ENCODE assay signal across 17 cellular contexts in the genomic region with DNA sequence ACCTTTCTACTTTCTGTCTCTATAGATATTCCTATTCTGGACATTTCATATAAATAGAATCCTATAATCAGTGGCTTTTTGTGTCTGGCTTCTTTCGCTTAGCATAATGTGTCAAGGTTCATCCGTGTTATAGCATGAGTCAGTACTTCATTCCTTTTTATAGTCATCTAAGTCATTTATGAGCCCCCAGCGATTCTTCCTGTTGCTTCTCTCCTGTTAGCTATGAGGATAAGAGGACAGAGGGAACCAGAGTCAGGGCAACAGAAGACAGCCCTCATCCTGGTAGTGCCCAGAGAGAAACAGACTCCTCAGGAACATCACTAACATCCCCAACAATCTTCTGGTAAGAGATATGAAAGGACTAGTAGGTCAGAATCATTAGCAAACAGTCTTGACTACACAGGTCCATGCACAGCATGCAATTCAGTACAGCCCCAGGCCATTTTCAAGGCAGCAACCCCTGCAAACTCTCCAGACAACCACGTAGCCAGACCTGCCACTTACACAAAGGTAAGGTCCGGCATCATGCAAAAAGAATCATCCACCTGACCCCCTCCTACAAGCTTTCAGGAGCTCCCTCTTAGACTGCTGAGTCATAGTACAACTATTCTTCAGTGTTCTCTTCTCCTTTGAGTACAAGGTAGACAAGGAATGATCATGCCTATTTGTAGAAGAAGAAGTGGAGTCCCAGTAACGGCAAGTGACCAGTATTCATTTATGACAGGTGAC.
DNase-seq lines count a peak whose midpoint lies in the region; ATAC-seq and TF ChIP-seq lines count a peak whose summit lies in the region.
"Had no signal": no experiment of that assay in that cellular context is flagged by ENCODE, and none has a peak within 500 bp of the region (broad histone marks: within the 10 kb centered on the region; RNA-seq: fewer than 3 reads in every experiment).

No MANE protein-coding gene starts in this region.

- H3K27ac ChIP-seq in GM23248 (no peak overlapping the region), RWPE2 (ENCODE audit: poor library complexity, severe bottlenecking) (peak overlapping the region; percentile 34), sigmoid colon (peak overlapping the region in 3 of 4 donors; percentile 5 to 76 (median 70))

- H3K27me3 ChIP-seq in GM23248 (replicated peaks; ENCODE audit: insufficient read depth) (no peaks in the 10 kb centered on the region), RWPE2 (ENCODE audit: insufficient read depth, poor library complexity, severe bottlenecking) (no peaks in the 10 kb centered on the region), sigmoid colon (no peaks in the 10 kb centered on the region)
- H3K27me3 ChIP-seq: gastroesophageal sphincter had no signal

- peaks cover 36% of the 10 kb centered on the region for H3F3A ChIP-seq in GM23248 (ENCODE audit: insufficient read depth)

- H2AFZ ChIP-seq in GM23248, result no peak overlapping the region

- POLR2A ChIA-PET in HEK293T (lab: Yijun Ruan, JAX), result no interaction called here

- H3K36me3 ChIP-seq in GM23248 (ENCODE audit: low read depth) (peaks cover 21% of the 10 kb centered on the region; the same call in 1 of the 2 replicates), RWPE2 (ENCODE audit: low read depth) (no peaks in the 10 kb centered on the region), sigmoid colon (no peaks in the 10 kb centered on the region)
- H3K36me3 ChIP-seq: gastroesophageal sphincter had no signal

- CTCF ChIA-PET in HEK293T (lab: Yijun Ruan, JAX), result no interaction called here

- no peaks in the 10 kb centered on the region for H3K9me3 ChIP-seq in GM23248 (ENCODE audit: low read depth)
- no peaks in the 10 kb centered on the region for H3K9me3 ChIP-seq in RWPE2 (ENCODE audit: severe bottlenecking)
- H3K9me3 ChIP-seq in sigmoid colon, result no peaks in the 10 kb centered on the region
- H3K9me3 ChIP-seq: gastroesophageal sphincter had no signal

- peak; percentile 32 for DNase-seq in GM23248
- DNase-seq in RWPE2 (ENCODE audit: low spot score), result no peak
- DNase-seq in islet precursor cell, result peak; percentile 98
- no peak for DNase-seq in sigmoid colon
- no peak for DNase-seq in stimulated activated CD4-positive, alpha-beta T cell treated with anti-CD3 and anti-CD28 coated beads, Interleukin-4, amount 100 ng/mL, for 4 hours
- no peak for DNase-seq in HEK293T (ENCODE audit: extremely low spot score)
- DNase-seq in NCI-H2107 treated with DMSO at 0.1 percent for 48 hours (lab: John Stamatoyannopoulos, UW; ENCODE audit: unreplicated experiment), result no peak
- DNase-seq: activated effector memory CD4-positive, alpha-beta T cell treated with anti-CD3 and anti-CD28 coated beads, Interleukin-2, amount 50 U/mL, for 16 hours; cerebellar nuclear complex; HCEC 1CT; NCI-H1417 treated with DMSO at 0.1 percent for 48 hours; right cardiac atrium; stimulated activated CD4-positive, alpha-beta T cell treated with anti-CD3 and anti-CD28 coated beads, Interleukin-4, amount 100 ng/mL, for 1 hour; stimulated activated CD8-positive, alpha-beta memory T cell treated with anti-CD3 and anti-CD28 coated beads, Interleukin-4, amount 100 ng/mL, for 48 hours had no signal

- TF ChIP-seq CTCF in RWPE2 (IDR thresholded peaks at IDR 0.05; ENCODE audit: poor library complexity, severe bottlenecking) (no peak), sigmoid colon (IDR thresholded peaks at IDR 0.05) (no peak)

- H4K20me1 ChIP-seq in GM23248 (ENCODE audit: insufficient read depth), result no peaks in the 10 kb centered on the region

- H3K4me1 ChIP-seq in GM23248 (ENCODE audit: insufficient read depth), result peaks cover 48% of the 10 kb centered on the region
- peaks cover 20% of the 10 kb centered on the region for H3K4me1 ChIP-seq in RWPE2 (ENCODE audit: insufficient read depth, poor library complexity, severe bottlenecking)
- peaks cover 0 to 29% (median 26%) of the 10 kb centered on the region in 4 donors for H3K4me1 ChIP-seq in sigmoid colon

- no peak for TF ChIP-seq POLR2A in sigmoid colon (IDR thresholded peaks at IDR 0.05)

- peak; percentile 89 for ATAC-seq in RWPE2 (ENCODE audit: low read depth)
- no peak for ATAC-seq in HG03196 (IDR thresholded peaks at IDR 0.05; ENCODE audit: unreplicated experiment)
- ATAC-seq: gastroesophageal sphincter, right cardiac atrium, Right ventricle myocardium inferior had no signal

- TF ChIP-seq EP300 in sigmoid colon (IDR thresholded peaks at IDR 0.05), result no peak

- in situ Hi-C loops in GM23248 (cut with MboI), result no loop called here

- peaks cover 30% of the 10 kb centered on the region for H3K79me2 ChIP-seq in GM23248 (ENCODE audit: insufficient read depth)

- H3K4me2 ChIP-seq in GM23248 (ENCODE audit: unreplicated experiment), result no peak overlapping the region

- H3K4me3 ChIP-seq in GM23248 (no peak overlapping the region), RWPE2 (ENCODE audit: severe bottlenecking) (no peak overlapping the region), sigmoid colon (no peak overlapping the region)
- H3K4me3 ChIP-seq: gastroesophageal sphincter had no signal

- H3K9me2 ChIP-seq in GM23248 (ENCODE audit: insufficient read depth), result no peaks in the 10 kb centered on the region

- intact Hi-C loops in sigmoid colon (cut with DNase I), result no loop called here

- no peak overlapping the region for H3K9ac ChIP-seq in GM23248

- 85 to 90% methylated on average over 6 of the region's 6 CpGs for WGBS in GM23248 (ENCODE audit: low coverage in 1 of 2, low lambda C conversion rate in 2 of 2, missing lambda C conversion rate in 2 of 2), 2 experiments
- WGBS in sigmoid colon, 2 donors, result 54 to 73% methylated on average over 6 of the region's 6 CpGs

TF ChIP-seq in HEK293T, 16 proteins besides CTCF, POLR2A, EP300 and RAD21:
- TF ChIP-seq NFRKB (IDR thresholded peaks at IDR 0.05), result no peak
- TF ChIP-seq BHLHE40 (IDR thresholded peaks at IDR 0.05; ENCODE audit: borderline replicate concordance), result no peak
- TF ChIP-seq, protein P1, sequence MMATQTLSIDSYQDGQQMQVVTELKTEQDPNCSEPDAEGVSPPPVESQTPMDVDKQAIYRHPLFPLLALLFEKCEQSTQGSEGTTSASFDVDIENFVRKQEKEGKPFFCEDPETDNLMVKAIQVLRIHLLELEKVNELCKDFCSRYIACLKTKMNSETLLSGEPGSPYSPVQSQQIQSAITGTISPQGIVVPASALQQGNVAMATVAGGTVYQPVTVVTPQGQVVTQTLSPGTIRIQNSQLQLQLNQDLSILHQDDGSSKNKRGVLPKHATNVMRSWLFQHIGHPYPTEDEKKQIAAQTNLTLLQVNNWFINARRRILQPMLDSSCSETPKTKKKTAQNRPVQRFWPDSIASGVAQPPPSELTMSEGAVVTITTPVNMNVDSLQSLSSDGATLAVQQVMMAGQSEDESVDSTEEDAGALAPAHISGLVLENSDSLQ (IDR thresholded peaks at IDR 0.05), result no peak
- TF ChIP-seq SUZ12 (IDR thresholded peaks at IDR 0.05), result no peak
- TF ChIP-seq L3MBTL2 (conservative IDR thresholded peaks at IDR 0.05), result no peak
- no peak for TF ChIP-seq HDGF (IDR thresholded peaks at IDR 0.05; ENCODE audit: borderline replicate concordance)
- TF ChIP-seq SP1 (IDR thresholded peaks at IDR 0.05), result no peak
- no peak for TF ChIP-seq FOXM1 (IDR thresholded peaks at IDR 0.05; ENCODE audit: borderline replicate concordance)
- no peak for TF ChIP-seq FOXK2 (IDR thresholded peaks at IDR 0.05)
- no peak for TF ChIP-seq ZNF384 (IDR thresholded peaks at IDR 0.05)
- TF ChIP-seq FOXA1 (IDR thresholded peaks at IDR 0.05), result no peak
- TF ChIP-seq LEF1 (IDR thresholded peaks at IDR 0.05; ENCODE audit: borderline replicate concordance), result no peak
- TF ChIP-seq ELF4 (IDR thresholded peaks at IDR 0.05), result no peak
- TF ChIP-seq ARNT (IDR thresholded peaks at IDR 0.05), result no peak
- TF ChIP-seq CTBP1 (IDR thresholded peaks at IDR 0.05; ENCODE audit: borderline replicate concordance), result no peak
- TF ChIP-seq TARDBP (IDR thresholded peaks at IDR 0.05), result no peak

Comparison
In these comparisons a context has a peak if more than half of its experiments do, and no peak if none do; other contexts are left out.
1. DNase-seq: peak in GM23248 (single experiment) and islet precursor cell (single experiment); none in RWPE2 (single experiment), sigmoid colon (single experiment), stimulated activated CD4-positive, alpha-beta T cell treated with anti-CD3 and anti-CD28 coated beads, Interleukin-4, amount 100 ng/mL, for 4 hours (0 of 2), HEK293T (single experiment) and NCI-H2107 treated with DMSO at 0.1 percent for 48 hours (single experiment).